ENCODE assay signal across 8 cellular contexts in genomic region chr2:130823886-130824491, GRCh38. TPM values are rescaled to one million over a fixed set of nuclear protein-coding genes. Genes with fewer than 3 reads are reported as not detected.
DNase-seq lines count a peak whose midpoint lies in the region; ATAC-seq and TF ChIP-seq lines count a peak whose summit lies in the region.

No MANE protein-coding gene starts in this region.

- intact Hi-C loops in CD4-positive, alpha-beta memory T cell (cut with micrococcal nuclease) = loop anchor here (1.0 kb wide), 3 partner anchors 26 to 269 kb away; partner anchors contain the start of gene FAM168B

- H3K4me3 Mint-ChIP-seq in CD4-positive, alpha-beta memory T cell = peak overlapping the region; percentile 20 to 72 (median 34)
- no peak overlapping the region for H3K4me3 Mint-ChIP-seq in chondrocyte (ENCODE audit: unreplicated experiment)

- H3K27me3 ChIP-seq in CD4-positive, alpha-beta memory T cell (ENCODE audit: insufficient read depth, low read length) = no peaks in the 10 kb centered on the region

- H3K4me1 ChIP-seq in CD4-positive, alpha-beta memory T cell (ENCODE audit: insufficient read depth, low read length) = peaks cover 20% of the 10 kb centered on the region

- no peaks in the 10 kb centered on the region for H3K36me3 Mint-ChIP-seq in CD4-positive, alpha-beta memory T cell
- H3K36me3 Mint-ChIP-seq in chondrocyte (ENCODE audit: low read depth) = no peaks in the 10 kb centered on the region

- CTCF ChIA-PET in CD4-positive, alpha-beta memory T cell (lab: Charles Lee; ENCODE audit: partially characterized antibody) = interaction anchor here (1.2 to 2.3 kb wide), 4 partner anchors 27 to 52 kb away, joined by 4 to 17 read pairs (median 9); no protein-coding TSS in a partner anchor

- H3K4me1 Mint-ChIP-seq in CD4-positive, alpha-beta memory T cell = peaks cover 11 to 35% (median 19%) of the 10 kb centered on the region in 4 donors
- peaks cover 20% of the 10 kb centered on the region for H3K4me1 Mint-ChIP-seq in chondrocyte (ENCODE audit: low read depth)

- peak overlapping the region; percentile 86 to 98 (median 94) for H3K27ac Mint-ChIP-seq in CD4-positive, alpha-beta memory T cell
- no peak overlapping the region for H3K27ac Mint-ChIP-seq in chondrocyte (ENCODE audit: unreplicated experiment)

- peak overlapping the region in 1 of 2 donors; percentile 42 for H3K4me3 ChIP-seq in CD4-positive, alpha-beta memory T cell (ENCODE audit: low read length in 2 of 2)

- H3K9me3 Mint-ChIP-seq in CD4-positive, alpha-beta memory T cell = peaks cover 0 to 3% (median 0%) of the 10 kb centered on the region in 8 donors
- H3K9me3 Mint-ChIP-seq in chondrocyte (ENCODE audit: low read depth) = no peaks in the 10 kb centered on the region

- TF ChIP-seq CTCF in chondrocyte (IDR thresholded peaks at IDR 0.05) = no peak

- no peaks in the 10 kb centered on the region for H3K36me3 ChIP-seq in CD4-positive, alpha-beta memory T cell (ENCODE audit: insufficient read depth, low read length)

- peak overlapping the region; percentile 27 for H3K27ac ChIP-seq in CD4-positive, alpha-beta memory T cell (ENCODE audit: low read depth, low read length)

- DNase-seq in CD4-positive, alpha-beta memory T cell = no peak
- DNase-seq in chondrocyte (ENCODE audit: low spot score) (peak; percentile 65), ureter (ENCODE audit: low spot score) (no peak), cerebellum (ENCODE audit: low spot score) (no peak), NCI-H345 (lab: John Stamatoyannopoulos, UW) (no peak), SW 1271 (lab: John Stamatoyannopoulos, UW) (no peak)

- H3K27me3 Mint-ChIP-seq in CD4-positive, alpha-beta memory T cell = no peaks in the 10 kb centered on the region
- no peaks in the 10 kb centered on the region for H3K27me3 Mint-ChIP-seq in chondrocyte (ENCODE audit: low read depth)

- POLR2A ChIA-PET in CD4-positive, alpha-beta memory T cell (lab: Charles Lee; ENCODE audit: partially characterized antibody) = interaction anchor here (1.0 to 1.8 kb wide), 4 partner anchors 10 to 96 kb away, joined by 3 to 10 read pairs (median 6); no protein-coding TSS in a partner anchor

- ATAC-seq in GM19467 (IDR thresholded peaks at IDR 0.05; ENCODE audit: unreplicated experiment) = peak; percentile 22
- ATAC-seq in HG03457 (IDR thresholded peaks at IDR 0.05; ENCODE audit: unreplicated experiment) = peak; percentile 23

- no peaks in the 10 kb centered on the region for H3K9me3 ChIP-seq in CD4-positive, alpha-beta memory T cell (ENCODE audit: control insufficient read depth in 1 of 2, low read length in 2 of 2)

RNA-seq across cellular contexts. Expression of gene ARHGEF4, which starts 12.7 kb away (rescaled TPM):
- total RNA-seq in CD4-positive, alpha-beta memory T cell = 1 to 10 TPM; 2.5 to 2.6 TPM
- polyA plus RNA-seq in CD4-positive, alpha-beta memory T cell = 1 to 10 TPM; 1.4 to 1.7 TPM
- total RNA-seq in chondrocyte (6.3 to 12.3 TPM (median 10.6 TPM) in 3 replicates), ureter (16.4 TPM), cerebellum (35.3 TPM)
